ENCODE assay signal across 1 cellular context in genomic region chr5:177332896-177333260, GRCh38.
TF ChIP-seq lines count a peak whose summit lies in the region.

No MANE protein-coding gene starts in this region.

TF ChIP-seq in GM12878, 131 proteins besides CTCF, POLR2A, EP300 and RAD21:
- no peak for TF ChIP-seq KDM1A (IDR thresholded peaks at IDR 0.05; ENCODE audit: borderline replicate concordance)
- TF ChIP-seq TCF7 (IDR thresholded peaks at IDR 0.05; ENCODE audit: borderline replicate concordance): no peak
- no peak for TF ChIP-seq NFIC (IDR thresholded peaks at IDR 0.05; ENCODE audit: low read depth, low read length)
- no peak for TF ChIP-seq PAX5 (IDR thresholded peaks at IDR 0.05; ENCODE audit: borderline replicate concordance, low read depth, low read length)
- TF ChIP-seq PKNOX1 (IDR thresholded peaks at IDR 0.05): no peak
- TF ChIP-seq BCL11A (IDR thresholded peaks at IDR 0.05; ENCODE audit: low read depth, low read length): no peak
- TF ChIP-seq HSF1 (IDR thresholded peaks at IDR 0.05; ENCODE audit: low read depth, low read length): no peak
- TF ChIP-seq RB1 (IDR thresholded peaks at IDR 0.05; ENCODE audit: borderline replicate concordance): no peak
- no peak for TF ChIP-seq SMARCA5 (IDR thresholded peaks at IDR 0.05)
- no peak for TF ChIP-seq ETV6 (conservative IDR thresholded peaks at IDR 0.05 in 1 of 2, IDR thresholded peaks at IDR 0.05 in 1 of 2; ENCODE audit: borderline replicate concordance in 1 of 2, low read depth in 1 of 2)
- no peak for TF ChIP-seq USF1 (IDR thresholded peaks at IDR 0.05; ENCODE audit: borderline replicate concordance, extremely low read length, insufficient read depth, low read depth, low read length)
- TF ChIP-seq ELK1 (IDR thresholded peaks at IDR 0.05; ENCODE audit: low read depth, low read length): no peak
- TF ChIP-seq CBX3 (IDR thresholded peaks at IDR 0.05; ENCODE audit: borderline replicate concordance, low read depth): no peak
- no peak for TF ChIP-seq MEF2B (IDR thresholded peaks at IDR 0.05; ENCODE audit: partially characterized antibody, poor library complexity, severe bottlenecking)
- no peak for TF ChIP-seq ZNF274 (IDR thresholded peaks at IDR 0.05; ENCODE audit: insufficient read depth, insufficient read length)
- no peak for TF ChIP-seq KLF5 (IDR thresholded peaks at IDR 0.05; ENCODE audit: partially characterized antibody)
- TF ChIP-seq MEF2A (IDR thresholded peaks at IDR 0.05; ENCODE audit: insufficient read depth, low read depth, low read length): no peak
- no peak for TF ChIP-seq NR2C2 (IDR thresholded peaks at IDR 0.05; ENCODE audit: borderline replicate concordance, control insufficient read depth, insufficient read length, low read depth)
- no peak for TF ChIP-seq MTA3 (IDR thresholded peaks at IDR 0.05; ENCODE audit: borderline replicate concordance, low read length)
- no peak for TF ChIP-seq TCF12 (IDR thresholded peaks at IDR 0.05; ENCODE audit: low read depth, low read length)
